22 cellular contexts compared by ENCODE assay signal in the genomic region with DNA sequence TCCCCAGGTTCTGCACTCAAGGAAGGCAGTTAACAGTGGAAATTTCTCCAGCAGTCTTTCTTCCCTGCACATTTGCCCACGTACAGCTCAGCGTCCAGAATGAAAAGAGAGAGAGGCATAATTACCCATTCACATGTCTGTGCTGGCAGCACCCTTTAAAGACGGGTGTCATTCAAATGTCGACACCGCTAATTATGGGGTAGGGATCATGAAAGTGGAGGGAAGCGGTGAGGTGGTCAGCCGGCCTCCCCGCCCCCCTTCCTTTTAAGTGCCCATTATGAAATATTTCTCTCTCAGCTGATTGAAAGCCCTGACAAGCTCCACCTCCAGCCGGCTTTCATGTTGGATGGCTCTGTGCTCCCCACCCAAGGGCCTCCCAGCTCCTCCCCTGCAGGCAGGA.
DNase-seq lines count a peak whose midpoint lies in the region; FAIRE-seq and TF ChIP-seq lines count a peak whose summit lies in the region.
"Had no signal": no experiment of that assay in that cellular context is flagged by ENCODE, and none has a peak within 500 bp of the region (broad histone marks: within the 10 kb centered on the region; RNA-seq: fewer than 3 reads in every experiment).

No MANE protein-coding gene starts in this region.

- TF ChIP-seq CTCF in HEK293 (tag by site-specific recombination; IDR thresholded peaks at IDR 0.05) (no peak), neural cell (IDR thresholded peaks at IDR 0.05; ENCODE audit: poor library complexity, severe bottlenecking) (no peak)

- H3K36me3 ChIP-seq in HEK293 (ENCODE audit: control insufficient read depth in 2 of 2, insufficient read depth in 1 of 2, low read length in 2 of 2): no peaks in the 10 kb centered on the region
- H3K36me3 ChIP-seq in neural cell (ENCODE audit: insufficient read depth, low read length): no peaks in the 10 kb centered on the region
- H3K36me3 ChIP-seq: BE2C had no signal

- no peak for FAIRE-seq in H54 (lab: Jason Lieb, UNC)
- FAIRE-seq: GM12891 had no signal

- H3K27me3 ChIP-seq in neural cell (ENCODE audit: insufficient read depth, low read depth, low read length): peaks cover 2% of the 10 kb centered on the region

- peak overlapping the region; percentile 17 for H3K4me2 ChIP-seq in neural cell (ENCODE audit: low read length)
- H3K4me2 ChIP-seq: GM23338, SK-N-SH had no signal

- TF ChIP-seq RAD21 in neural cell (conservative IDR thresholded peaks at IDR 0.05): no peak

- CTCF ChIA-PET in HEK293 (lab: Yijun Ruan, JAX): no interaction called here

- H3F3A ChIP-seq in neural cell (ENCODE audit: insufficient read depth, low read length, poor library complexity, severe bottlenecking): no peaks in the 10 kb centered on the region

- H3K27ac ChIP-seq in HEK293 (ENCODE audit: extremely low read depth, low read depth, low read length): no peak overlapping the region
- no peak overlapping the region for H3K27ac ChIP-seq in neural cell (ENCODE audit: low read length)
- H3K27ac ChIP-seq: RWPE1 had no signal

- peak; percentile 76 for DNase-seq in NCI-H1105 (lab: John Stamatoyannopoulos, UW)
- DNase-seq in NOMO-1 treated with dmso at 0.1 percent for 144 hours (lab: John Stamatoyannopoulos, UW; ENCODE audit: unreplicated experiment): peak; percentile 45
- no peak for DNase-seq in central memory CD4-positive, alpha-beta T cell
- DNase-seq in nucleus accumbens (lab: John Stamatoyannopoulos, UW): no peak
- DNase-seq in H54 (ENCODE audit: insufficient read length, low spot score): no peak
- DNase-seq: BE2C, HCEC 1CT, KBM-7, MM.1S, NCI-H1092, NCI-H1694, NCI-H2081, NCI-H774, PC-3, SIG-M5, SK-N-SH, T-cell had no signal

- TF ChIP-seq EP300 in neural cell (conservative IDR thresholded peaks at IDR 0.05; ENCODE audit: poor library complexity, severe bottlenecking): peak; percentile 79

- H3K9me2 ChIP-seq in neural cell (ENCODE audit: insufficient read depth, low read length): no peaks in the 10 kb centered on the region
- H3K9me2 ChIP-seq: SK-N-SH had no signal

- H3K9me3 ChIP-seq in HEK293 (ENCODE audit: control insufficient read depth, insufficient read depth, low read depth, low read length): no peaks in the 10 kb centered on the region
- no peaks in the 10 kb centered on the region for H3K9me3 ChIP-seq in neural cell (ENCODE audit: low read length)
- H3K9me3 ChIP-seq: BE2C, SK-N-SH had no signal

- H3K9ac ChIP-seq in neural cell (ENCODE audit: low read length): no peak overlapping the region
- H3K9ac ChIP-seq: SK-N-SH had no signal

- H3K4me1 ChIP-seq in HEK293 (ENCODE audit: control insufficient read depth, insufficient read depth, low read length): no peaks in the 10 kb centered on the region
- H3K4me1 ChIP-seq: BE2C had no signal

- no peaks in the 10 kb centered on the region for H3K79me2 ChIP-seq in neural cell (replicated peaks; ENCODE audit: insufficient read depth, low read length)

- H2AFZ ChIP-seq in neural cell (ENCODE audit: low read depth, low read length): no peak overlapping the region
- H2AFZ ChIP-seq: GM23338 had no signal

- no peak for TF ChIP-seq POLR2A in H54 (IDR thresholded peaks at IDR 0.05; ENCODE audit: low read depth, low read length)

- H3K4me3 ChIP-seq in HEK293 (ENCODE audit: low read depth, low read length) (no peak overlapping the region), neural cell (ENCODE audit: low read length) (peak overlapping the region; percentile 53)
- H3K4me3 ChIP-seq: GM23338 had no signal

- no peaks in the 10 kb centered on the region for H4K20me1 ChIP-seq in neural cell (ENCODE audit: insufficient read depth)

- POLR2A ChIA-PET in HEK293 (lab: Yijun Ruan, JAX): no interaction called here

TF ChIP-seq in HEK293, 187 proteins besides CTCF, POLR2A, EP300 and RAD21:
- peak; percentile 99 for TF ChIP-seq SP7 (tag by site-specific recombination; IDR thresholded peaks at IDR 0.05)
- TF ChIP-seq ZNF518A (tag by site-specific recombination; conservative IDR thresholded peaks at IDR 0.05; ENCODE audit: low read depth): no peak

TF ChIP-seq in neural cell, 6 proteins besides CTCF, POLR2A, EP300 and RAD21:
- TF ChIP-seq POLR2AphosphoS5 (IDR thresholded peaks at IDR 0.05): peak; percentile 64
- TF ChIP-seq SMC3 (conservative IDR thresholded peaks at IDR 0.05; ENCODE audit: poor library complexity): no peak

Comparison
In these comparisons a context has a peak if more than half of its experiments do, and no peak if none do; other contexts are left out.
1. DNase-seq: peak in NCI-H1105 (single experiment) and NOMO-1 treated with dmso at 0.1 percent for 144 hours (single experiment); none in central memory CD4-positive, alpha-beta T cell (single experiment), nucleus accumbens (0 of 56) and H54 (single experiment).